ENCODE assay signal across 8 cellular contexts in the genomic region with DNA sequence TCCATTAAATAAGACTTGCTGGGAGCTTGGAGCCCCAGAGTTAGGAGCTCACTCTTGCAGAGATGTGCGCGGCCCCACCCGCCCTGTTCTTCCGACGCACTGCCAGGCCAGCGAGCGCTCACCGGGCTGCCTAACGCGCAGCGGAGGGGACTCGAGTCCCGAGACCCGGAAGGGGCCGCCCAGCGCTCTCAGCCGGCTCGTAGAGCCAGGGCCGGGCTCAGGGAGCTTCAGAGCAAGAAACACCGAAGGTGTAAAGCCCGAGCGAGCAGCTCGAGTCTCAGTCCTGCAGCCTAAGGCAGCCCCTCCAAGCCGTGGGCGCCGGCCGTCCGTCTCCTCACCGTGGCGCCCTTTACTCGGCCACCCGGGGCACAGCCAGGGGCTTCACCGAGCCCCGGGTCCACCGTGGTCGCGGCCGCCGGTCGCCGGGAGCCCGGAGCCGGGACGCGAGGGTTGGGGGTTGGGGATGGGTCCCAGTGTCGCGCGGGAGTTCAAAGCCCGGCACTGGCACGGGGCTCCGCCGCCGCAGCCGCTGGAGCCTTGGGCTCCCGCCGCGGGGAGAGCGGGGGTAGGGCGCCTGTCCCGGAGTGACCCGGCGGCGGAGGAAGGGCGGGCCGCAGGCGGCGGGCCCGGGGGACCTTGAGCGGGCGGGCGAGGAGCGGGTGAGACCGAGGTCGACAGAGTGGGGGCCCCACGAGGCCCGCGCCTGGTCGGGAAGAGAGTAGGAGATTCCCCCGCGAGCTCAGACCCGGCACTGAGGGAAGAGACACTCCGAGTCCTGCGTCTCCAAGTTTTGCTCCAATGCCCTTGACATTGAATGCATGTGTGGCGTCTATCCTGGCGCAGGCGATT. TPM values are rescaled to one million over a fixed set of nuclear protein-coding genes. Genes with fewer than 3 reads are reported as not detected.
A peak's percentile ranks its signal among the peaks of the same experiment; 100 is the strongest.
DNase-seq lines count a peak whose midpoint lies in the region; ATAC-seq and TF ChIP-seq lines count a peak whose summit lies in the region.

No MANE protein-coding gene starts in this region.

- H3K4me1 Mint-ChIP-seq in T-helper 2 cell treated with Interferon-gamma antibody and Interleukin-4, amounts not matched to agents 5 μg/mL and 100 μg/mL, for 36 hours (ENCODE audit: low read depth): no peaks in the 10 kb centered on the region

- DNase-seq in DMS 273 (lab: John Stamatoyannopoulos, UW; ENCODE audit: unreplicated experiment) (peak; percentile 52), DMS 273 treated with DMSO at 0.1 percent for 48 hours (lab: John Stamatoyannopoulos, UW) (no peak), OCI-M1 (lab: John Stamatoyannopoulos, UW) (peak; percentile 67), esophagus muscularis mucosa (ENCODE audit: extremely low spot score) (no peak), midbrain (lab: John Stamatoyannopoulos, UW) (peak; percentile 38), upper lobe of left lung (peak; percentile 58 to 92), NCI-H2029 treated with DMSO at 0.1 percent for 48 hours (lab: John Stamatoyannopoulos, UW) (no peak)
- no peak for DNase-seq in T-helper 2 cell treated with Interferon-gamma antibody and Interleukin-4, amounts not matched to agents 5 μg/mL and 100 μg/mL, for 36 hours (ENCODE audit: low spot score)

- intact Hi-C loops in esophagus muscularis mucosa (cut with DNase I): no loop called here

- peaks cover 9 to 26% (median 19%) of the 10 kb centered on the region in 4 donors for H3K4me1 ChIP-seq in esophagus muscularis mucosa
- H3K4me1 ChIP-seq in upper lobe of left lung: peaks cover 5 to 15% (median 11%) of the 10 kb centered on the region in 4 donors

- no peak overlapping the region for H3K4me3 Mint-ChIP-seq in T-helper 2 cell treated with Interferon-gamma antibody and Interleukin-4, amounts not matched to agents 5 μg/mL and 100 μg/mL, for 36 hours

- H3K36me3 ChIP-seq in esophagus muscularis mucosa: no peaks in the 10 kb centered on the region
- no peaks in the 10 kb centered on the region for H3K36me3 ChIP-seq in upper lobe of left lung

- peaks cover 43% of the 10 kb centered on the region for H3K27me3 Mint-ChIP-seq in T-helper 2 cell treated with Interferon-gamma antibody and Interleukin-4, amounts not matched to agents 5 μg/mL and 100 μg/mL, for 36 hours (ENCODE audit: low read depth)

- H3K36me3 Mint-ChIP-seq in T-helper 2 cell treated with Interferon-gamma antibody and Interleukin-4, amounts not matched to agents 5 μg/mL and 100 μg/mL, for 36 hours (ENCODE audit: low read depth): no peaks in the 10 kb centered on the region

- peak in 2 of 3 experiments; percentile 26 to 27 for TF ChIP-seq CTCF in esophagus muscularis mucosa (IDR thresholded peaks at IDR 0.05)
- no peak for TF ChIP-seq CTCF in upper lobe of left lung (IDR thresholded peaks at IDR 0.05)

- WGBS in esophagus muscularis mucosa: 2% methylated on average over 17 of the region's 86 CpGs
- WGBS in upper lobe of left lung, 2 donors: 2% methylated on average over 11 to 39 of the region's 86 CpGs

- H3K27ac ChIP-seq in esophagus muscularis mucosa (replicated peaks in 1 of 4): peak overlapping the region; percentile 84 to 90 (median 88)
- H3K27ac ChIP-seq in upper lobe of left lung: peak overlapping the region; percentile 74 to 83 (median 82)

- H3K27me3 ChIP-seq in esophagus muscularis mucosa: no peaks in the 10 kb centered on the region
- no peaks in the 10 kb centered on the region for H3K27me3 ChIP-seq in upper lobe of left lung

- TF ChIP-seq EP300 in esophagus muscularis mucosa (IDR thresholded peaks at IDR 0.05): no peak
- TF ChIP-seq EP300 in upper lobe of left lung (IDR thresholded peaks at IDR 0.05): no peak

- no peaks in the 10 kb centered on the region for H3K9me3 Mint-ChIP-seq in T-helper 2 cell treated with Interferon-gamma antibody and Interleukin-4, amounts not matched to agents 5 μg/mL and 100 μg/mL, for 36 hours

- no peaks in the 10 kb centered on the region for H3K9me3 ChIP-seq in esophagus muscularis mucosa
- H3K9me3 ChIP-seq in upper lobe of left lung: no peaks in the 10 kb centered on the region

- peak; percentile 85 to 93 for ATAC-seq in upper lobe of left lung (ENCODE audit: low FRiP score in 2 of 2)

- H3K4me3 ChIP-seq in esophagus muscularis mucosa (peak overlapping the region; percentile 73 to 90 (median 80)), upper lobe of left lung (peak overlapping the region; percentile 54 to 80 (median 64))

- no peak for TF ChIP-seq POLR2A in esophagus muscularis mucosa (IDR thresholded peaks at IDR 0.05; ENCODE audit: low read depth)
- TF ChIP-seq POLR2A in upper lobe of left lung (IDR thresholded peaks at IDR 0.05): peak in 2 of 4 donors; percentile 49 to 62

- H3K27ac Mint-ChIP-seq in T-helper 2 cell treated with Interferon-gamma antibody and Interleukin-4, amounts not matched to agents 5 μg/mL and 100 μg/mL, for 36 hours: no peak overlapping the region

RNA-seq across cellular contexts. Expression of a gene that starts 26.9 kb away (rescaled TPM):
- total RNA-seq in esophagus muscularis mucosa: 10 to 100 TPM; 31.5 to 68.6 (median 39.3) TPM
- total RNA-seq in upper lobe of left lung: 10 to 100 TPM in 4 of 6 donors, 1 to 10 TPM in 2; 5.5 to 15.2 (median 12.0) TPM

Comparison
In these comparisons a context has a peak if more than half of its experiments do, and no peak if none do; other contexts are left out.
1. DNase-seq: peak in DMS 273 (single experiment), OCI-M1 (single experiment), midbrain (single experiment) and upper lobe of left lung (2 of 2); none in DMS 273 treated with DMSO at 0.1 percent for 48 hours (single experiment), esophagus muscularis mucosa (single experiment), NCI-H2029 treated with DMSO at 0.1 percent for 48 hours (single experiment) and T-helper 2 cell treated with Interferon-gamma antibody and Interleukin-4, amounts not matched to agents 5 μg/mL and 100 μg/mL, for 36 hours (single experiment).
2. CTCF ChIP-seq: peak in esophagus muscularis mucosa (2 of 3); none in upper lobe of left lung (0 of 6).